In the genomic region with DNA sequence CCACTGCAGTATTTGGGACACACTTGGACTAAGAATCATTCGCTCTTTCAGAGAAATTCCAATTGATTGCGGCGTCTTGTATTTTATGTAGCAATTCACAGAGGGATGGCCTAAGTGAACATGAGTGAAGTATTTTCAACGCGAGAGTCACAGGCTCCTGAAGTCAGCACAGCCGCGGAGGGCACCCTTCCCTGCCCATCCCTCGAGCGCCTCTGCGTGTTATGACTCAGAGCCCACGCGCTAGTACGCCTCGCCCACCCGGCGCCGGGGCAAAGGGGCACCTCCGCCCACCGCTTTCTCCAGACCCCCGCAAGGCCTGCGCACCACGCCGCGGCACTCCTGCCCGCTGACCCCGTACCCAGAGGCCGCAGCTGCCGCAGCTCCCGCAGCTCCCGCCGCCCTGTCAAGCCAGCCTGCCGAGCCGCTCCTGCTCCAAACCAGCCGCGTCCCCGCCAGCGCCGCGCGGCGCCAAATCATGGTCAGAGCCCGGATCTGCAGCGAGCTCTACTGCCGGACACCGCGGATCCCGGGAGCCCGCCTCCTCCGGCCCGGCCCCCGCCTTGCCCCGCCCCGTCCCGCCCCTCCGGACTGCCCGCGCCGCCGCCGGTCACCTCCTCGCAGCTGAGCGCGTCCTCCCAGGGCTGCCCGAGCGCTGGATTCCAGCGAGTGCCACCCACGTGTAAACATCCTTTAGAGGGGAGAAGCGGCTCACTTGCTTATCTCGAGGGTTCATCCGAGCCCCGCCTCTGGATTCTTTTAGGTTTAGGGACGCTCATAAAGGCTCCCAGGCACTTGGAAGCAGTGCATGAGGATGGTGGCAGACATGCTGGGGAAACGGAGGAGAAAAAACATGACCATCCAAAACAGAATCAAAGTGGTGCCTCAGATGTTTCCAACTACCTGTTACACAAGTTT, we compare ENCODE assay signal across 8 cellular contexts. TPM values are rescaled to one million over a fixed set of nuclear protein-coding genes. Genes with fewer than 3 reads are reported as not detected.
A peak's percentile ranks its signal among the peaks of the same experiment; 100 is the strongest.
DNase-seq lines count a peak whose midpoint lies in the region; ATAC-seq and TF ChIP-seq lines count a peak whose summit lies in the region.

A gene with protein sequence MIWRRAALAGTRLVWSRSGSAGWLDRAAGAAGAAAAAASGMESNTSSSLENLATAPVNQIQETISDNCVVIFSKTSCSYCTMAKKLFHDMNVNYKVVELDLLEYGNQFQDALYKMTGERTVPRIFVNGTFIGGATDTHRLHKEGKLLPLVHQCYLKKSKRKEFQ (minus strand): TSS at position 509 of the 915 bp plus-strand sequence. CDS start 32 bp downstream, at position 477.

- DNase-seq in BJ (ENCODE audit: low read depth) (peak; percentile 35), NCI-H524 (lab: John Stamatoyannopoulos, UW) (peak; percentile 65 to 79), colonic mucosa (peak; percentile 89), left kidney (ENCODE audit: low read depth, low spot score) (peak; percentile 94)
- DNase-seq in activated CD4-positive, alpha-beta T cell treated with anti-CD3 and anti-CD28 coated beads for 48 hours = peak; percentile 72
- peak; percentile 50 for DNase-seq in stimulated activated CD4-positive, alpha-beta T cell treated with anti-CD3 and anti-CD28 coated beads, Interleukin-1b, Interleukin-23, amount 100 ng/mL, for 48 hours

- CTCF ChIA-PET in BJ (lab: Yijun Ruan, JAX) = interaction anchor here (0.6 to 2.2 kb wide), 6 partner anchors 12 to 628 kb away, joined by 3 to 9 read pairs (median 4); a partner anchor contains a TSS

- H3K36me3 ChIP-seq in BJ (ENCODE audit: control insufficient read depth, insufficient read depth, low read length) = no peaks in the 10 kb centered on the region
- H3K36me3 ChIP-seq in colonic mucosa = no peaks in the 10 kb centered on the region

- H3K4me1 ChIP-seq in colonic mucosa = no peaks in the 10 kb centered on the region

- POLR2A ChIA-PET in BJ (lab: Charles Lee) = interaction anchor here (0.7 to 1.6 kb wide), 2 partner anchors 18 to 47 kb away, joined by 7 to 9 read pairs; no protein-coding TSS in a partner anchor

- ATAC-seq in GM19043 (IDR thresholded peaks at IDR 0.05; ENCODE audit: low read depth, unreplicated experiment) (peak; percentile 88), HG03342 (IDR thresholded peaks at IDR 0.05; ENCODE audit: unreplicated experiment) (peak; percentile 90)

- no peaks in the 10 kb centered on the region for H3K27me3 ChIP-seq in BJ (ENCODE audit: control insufficient read depth, insufficient read depth, low read length)
- H3K27me3 ChIP-seq in colonic mucosa = no peaks in the 10 kb centered on the region

- H3K27ac ChIP-seq in colonic mucosa = peak within 1 kb of the TSS; percentile 95

- no peaks in the 10 kb centered on the region for H3K9me3 ChIP-seq in colonic mucosa

- peak within 1 kb of the TSS; percentile 84 to 86 for H3K9ac ChIP-seq in colonic mucosa (ENCODE audit: low read depth in 2 of 2, low read length in 2 of 2)

- TF ChIP-seq CTCF in BJ (IDR thresholded peaks at IDR 0.05; ENCODE audit: insufficient read depth, low read depth, low read length) (no peak), colonic mucosa (IDR thresholded peaks at IDR 0.05) (no peak)

- intact Hi-C loops in colonic mucosa (cut with DNase I) = loop anchor here (5.0 kb wide), 1 partner anchor 38 kb away; no protein-coding TSS in a partner anchor

- H3K4me3 ChIP-seq in BJ (ENCODE audit: low read depth, low read length) (peak within 1 kb of the TSS; percentile 83), colonic mucosa (peak within 1 kb of the TSS; percentile 87)

RNA-seq across cellular contexts. Expression of the gene that starts here (rescaled TPM):
- polyA plus RNA-seq in BJ (2011; rRNA removed) = 9.2 and 22.2 TPM in 2 replicates
- 1.3 and 2.5 TPM in 2 replicates for polyA minus RNA-seq in BJ (2011; rRNA and poly(A)+ RNA removed)
- 10 to 100 TPM; 22.3 to 38.1 TPM for total RNA-seq in colonic mucosa

Comparison
In these comparisons a context has a peak if more than half of its experiments do, and no peak if none do; other contexts are left out.
1. Peak in every context shown above with its lines: DNase-seq, ATAC-seq, H3K4me3 ChIP-seq and H3K27ac ChIP-seq.
2. DNase-seq: peak in every context shown above with its lines; median percentile 94 in left kidney; 89 in colonic mucosa; 72 in NCI-H524; 72 in activated CD4-positive, alpha-beta T cell treated with anti-CD3 and anti-CD28 coated beads for 48 hours; 50 in stimulated activated CD4-positive, alpha-beta T cell treated with anti-CD3 and anti-CD28 coated beads, Interleukin-1b, Interleukin-23, amount 100 ng/mL, for 48 hours; 35 in BJ.